Comparison of ENCODE assay signal across 30 cellular contexts in the genomic region with DNA sequence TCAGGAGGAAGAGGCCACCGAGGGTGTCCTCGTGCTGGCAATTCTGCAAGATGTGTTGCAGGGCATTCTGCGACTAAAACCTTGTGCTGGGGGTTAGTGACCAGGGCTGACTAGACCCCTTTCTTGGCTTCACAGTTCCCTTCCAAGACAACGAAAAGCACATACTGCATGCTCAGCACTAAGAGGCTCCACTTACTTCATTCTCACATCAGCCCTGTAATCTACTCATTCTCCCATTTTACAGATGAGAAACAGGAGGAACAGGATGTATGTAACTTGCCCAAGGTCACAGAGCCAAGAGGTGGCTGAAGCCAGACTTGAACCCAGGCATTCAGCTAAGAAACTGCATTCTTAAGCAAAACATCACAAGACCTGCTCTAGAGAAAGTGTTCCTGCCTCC. TPM values are rescaled to one million over a fixed set of nuclear protein-coding genes. Genes with fewer than 3 reads are reported as not detected.
"Had no signal": no experiment of that assay in that cellular context is flagged by ENCODE, and none has a peak within 500 bp of the region (broad histone marks: within the 10 kb centered on the region; RNA-seq: fewer than 3 reads in every experiment).

No MANE protein-coding gene starts in this region.

- H3K4me1 ChIP-seq: SJCRH30 had no signal

- H3K36me3 Mint-ChIP-seq: activated naive CD8-positive, alpha-beta T cell treated with anti-CD3 and anti-CD28 coated beads for 36 hours had no signal

- FAIRE-seq: TTC549 had no signal

- DNase-seq: activated CD4-positive, alpha-beta T cell treated with anti-CD3 and anti-CD28 coated beads, Interleukin-2, amount 10 ng/mL, durations not matched to agents 24 days and 14 days; activated CD4-positive, alpha-beta T cell treated with anti-CD3 and anti-CD28 coated beads, Interleukin-2, amount 50 U/mL, for 4 hours; activated CD8-positive, alpha-beta T cell treated with anti-CD3 and anti-CD28 coated beads for 36 hours; activated effector memory CD4-positive, alpha-beta T cell treated with anti-CD3 and anti-CD28 coated beads, Interleukin-2, amount 50 U/mL, for 16 hours; activated naive CD4-positive, alpha-beta T cell; activated naive CD4-positive, alpha-beta T cell treated with anti-CD3 and anti-CD28 coated beads, Interleukin-2, amount 50 U/mL, for 16 hours; activated naive CD8-positive, alpha-beta T cell treated with anti-CD3 and anti-CD28 coated beads for 36 hours; activated T-cell treated with anti-CD3 and anti-CD28 coated beads, Interleukin-2, amount 50 U/mL, for 1 hour; activated T-cell treated with anti-CD3 and anti-CD28 coated beads, Interleukin-2, amount 50 U/mL, for 72 hours; amniotic stem cell; aorta; brain microvascular endothelial cell; central memory CD4-positive, alpha-beta T cell; NCI-H1105; NCI-H1417 treated with DMSO at 0.1 percent for 48 hours; NCI-H1930; NCI-H2081 treated with DMSO at 0.1 percent for 48 hours; NCI-H345; NCI-H524 treated with DMSO at 0.1 percent for 48 hours; SHP77; SJCRH30 had no signal

- H3K9me3 ChIP-seq: SJCRH30 had no signal

- H3K27ac Mint-ChIP-seq: activated CD4-positive, alpha-beta T cell treated with anti-CD3 and anti-CD28 coated beads, Interleukin-2, amount 10 ng/mL, durations not matched to agents 24 days and 14 days; activated CD8-positive, alpha-beta T cell treated with anti-CD3 and anti-CD28 coated beads for 36 hours; activated naive CD8-positive, alpha-beta T cell treated with anti-CD3 and anti-CD28 coated beads for 36 hours; activated T-cell treated with anti-CD3 and anti-CD28 coated beads, Interleukin-2, amount 50 U/mL, for 72 hours; activated T-helper 17 cell treated with anti-CD3 and anti-CD28 coated beads, Interleukin-2, amount 50 U/mL, for 72 hours had no signal

- H3K4me3 Mint-ChIP-seq: activated CD4-positive, alpha-beta T cell treated with anti-CD3 and anti-CD28 coated beads, Interleukin-2, amount 10 ng/mL, durations not matched to agents 24 days and 14 days; activated CD8-positive, alpha-beta T cell treated with anti-CD3 and anti-CD28 coated beads for 36 hours; activated naive CD8-positive, alpha-beta T cell treated with anti-CD3 and anti-CD28 coated beads for 36 hours; activated T-cell treated with anti-CD3 and anti-CD28 coated beads, Interleukin-2, amount 50 U/mL, for 72 hours; activated T-helper 17 cell treated with anti-CD3 and anti-CD28 coated beads, Interleukin-2, amount 50 U/mL, for 72 hours had no signal

- H3K27ac ChIP-seq: brain microvascular endothelial cell, SJCRH30, SK-N-MC had no signal

- H3K4me3 ChIP-seq: SJCRH30, SK-N-MC had no signal

- H3K9me3 Mint-ChIP-seq: activated CD4-positive, alpha-beta T cell treated with anti-CD3 and anti-CD28 coated beads, Interleukin-2, amount 10 ng/mL, durations not matched to agents 24 days and 14 days; activated CD8-positive, alpha-beta T cell treated with anti-CD3 and anti-CD28 coated beads for 36 hours; activated naive CD8-positive, alpha-beta T cell treated with anti-CD3 and anti-CD28 coated beads for 36 hours; activated T-cell treated with anti-CD3 and anti-CD28 coated beads, Interleukin-2, amount 50 U/mL, for 72 hours; activated T-helper 17 cell treated with anti-CD3 and anti-CD28 coated beads, Interleukin-2, amount 50 U/mL, for 72 hours had no signal

- ATAC-seq: activated CD8-positive, alpha-beta T cell treated with anti-CD3 and anti-CD28 coated beads for 36 hours; activated T-cell treated with anti-CD3 and anti-CD28 coated beads, Interleukin-2, amount 50 U/mL, for 72 hours; activated T-helper 17 cell treated with anti-CD3 and anti-CD28 coated beads, Interleukin-2, amount 50 U/mL, for 72 hours; Panc1 had no signal

- H3K36me3 ChIP-seq: brain microvascular endothelial cell, SJCRH30 had no signal

RNA-seq across cellular contexts. Expression of a gene that starts 5.3 kb away (rescaled TPM):
- total RNA-seq: activated CD4-positive, alpha-beta T cell treated with anti-CD3 and anti-CD28 coated beads, Interleukin-2, amount 10 ng/mL, durations not matched to agents 24 days and 14 days; activated CD8-positive, alpha-beta memory T cell treated with anti-CD3 and anti-CD28 coated beads for 36 hours; activated CD8-positive, alpha-beta T cell treated with anti-CD3 and anti-CD28 coated beads for 36 hours; activated naive CD8-positive, alpha-beta T cell treated with anti-CD3 and anti-CD28 coated beads for 36 hours; activated T-helper 17 cell treated with anti-CD3 and anti-CD28 coated beads, Interleukin-2, amount 50 U/mL, for 72 hours; MCF 10A; NCI-H460; SJCRH30; T-helper 1 cell treated with Interleukin-12 subunit alpha and Interleukin-12 subunit beta and Interleukin-4 antibody, amounts not matched to agents 30 ng/mL and 1 ng/mL, for 36 hours; T-helper 2 cell treated with Interferon-gamma antibody and Interleukin-4, amounts not matched to agents 100 ng/mL and 5 ng/mL, for 36 hours had no signal

RNA-seq across cellular contexts. Expression of a gene that starts 25.4 kb away (rescaled TPM):
- total RNA-seq: MCF 10A, NCI-H460 had no signal

RNA-seq across cellular contexts. Expression of a gene that starts 25.5 kb away (rescaled TPM):
- total RNA-seq: MCF 10A, NCI-H460 had no signal
